ENCODE assay signal across 9 cellular contexts in the genomic region with DNA sequence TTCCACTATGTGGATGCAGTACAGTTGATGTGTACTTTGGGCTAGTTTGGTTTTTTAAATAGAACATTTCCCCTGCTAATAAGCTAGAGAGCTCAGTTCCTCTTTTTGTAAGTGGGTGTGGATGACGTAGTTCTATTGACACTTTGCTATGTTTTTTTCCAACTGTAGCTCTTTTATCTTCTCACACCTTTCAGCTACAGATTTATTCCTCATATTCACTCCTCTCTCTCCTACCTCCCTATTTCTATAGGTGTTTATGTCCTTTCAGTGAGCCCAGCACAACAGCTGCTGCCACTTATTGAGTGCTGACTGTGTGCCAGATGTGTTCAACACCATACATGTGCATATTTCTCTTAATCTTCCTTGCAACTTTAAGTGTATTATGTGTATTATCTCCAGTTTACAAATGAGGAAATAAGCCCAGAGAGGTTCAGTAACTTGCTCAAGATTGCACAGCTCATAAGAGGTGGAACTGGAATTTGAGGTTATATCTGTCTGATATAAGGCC.
DNase-seq lines count a peak whose midpoint lies in the region; ATAC-seq and TF ChIP-seq lines count a peak whose summit lies in the region.
"Had no signal": no experiment of that assay in that cellular context is flagged by ENCODE, and none has a peak within 500 bp of the region (broad histone marks: within the 10 kb centered on the region; RNA-seq: fewer than 3 reads in every experiment).

No MANE protein-coding gene starts in this region.

- H3K9me3 Mint-ChIP-seq in memory B cell, result peaks cover 7% of the 10 kb centered on the region
- H3K9me3 Mint-ChIP-seq in endodermal cell, result peaks cover 7% of the 10 kb centered on the region
- H3K9me3 Mint-ChIP-seq in WTC11, result peaks cover 10% of the 10 kb centered on the region

- H3K4me1 Mint-ChIP-seq in memory B cell, result peaks cover 15% of the 10 kb centered on the region
- H3K4me1 Mint-ChIP-seq in endodermal cell, result peaks cover 3% of the 10 kb centered on the region
- peaks cover 5% of the 10 kb centered on the region for H3K4me1 Mint-ChIP-seq in WTC11
- H3K4me1 Mint-ChIP-seq: activated naive CD4-positive, alpha-beta T cell treated with anti-CD3 and anti-CD28 coated beads, Interleukin-2, amount 50 U/mL, for 24 hours had no signal

- no peak overlapping the region for H3K9ac ChIP-seq in endodermal cell (ENCODE audit: extremely low read depth, low read length, poor library complexity, severe bottlenecking)

- H3K27ac ChIP-seq in endodermal cell (ENCODE audit: low read depth, low read length), result no peak overlapping the region

- 100% methylated on average over 1 of the region's 1 CpG; no CpG with 5 or more reads in 1 of the 2 experiments for WGBS in endodermal cell (ENCODE audit: insufficient coverage in 1 of 2, insufficient read length in 1 of 2), 2 experiments

- peak; percentile 85 to 94 for DNase-seq in Kasumi-1 (lab: John Stamatoyannopoulos, UW)
- peak; percentile 9 to 22 for DNase-seq in memory B cell (ENCODE audit: low spot score in 2 of 2)
- DNase-seq in AG20443 (ENCODE audit: low spot score), result no peak
- no peak for DNase-seq in endodermal cell
- no peak for DNase-seq in foreskin melanocyte
- DNase-seq in WTC11 (ENCODE audit: low spot score), result no peak

- no peaks in the 10 kb centered on the region for H3K27me3 ChIP-seq in endodermal cell (ENCODE audit: control insufficient read depth, insufficient read depth, low read length, poor library complexity, severe bottlenecking)

- CTCF ChIA-PET in WTC11 (lab: Charles Lee), result interaction anchor here (2.2 kb wide), 1 partner anchor 15 kb away, joined by 8 read pairs; no protein-coding TSS in a partner anchor

- no peaks in the 10 kb centered on the region for H3K27me3 Mint-ChIP-seq in memory B cell
- peaks cover 2% of the 10 kb centered on the region for H3K27me3 Mint-ChIP-seq in endodermal cell (ENCODE audit: insufficient read depth)
- H3K27me3 Mint-ChIP-seq in WTC11 (ENCODE audit: low read depth), result peaks cover 7% of the 10 kb centered on the region
- H3K27me3 Mint-ChIP-seq: activated naive CD4-positive, alpha-beta T cell treated with anti-CD3 and anti-CD28 coated beads, Interleukin-2, amount 50 U/mL, for 24 hours had no signal

- H3K4me1 ChIP-seq in endodermal cell (ENCODE audit: control insufficient read depth, insufficient read depth, low read length), result no peaks in the 10 kb centered on the region

- no peak overlapping the region for H3K4me3 ChIP-seq in endodermal cell (ENCODE audit: low read length)

- peak overlapping the region; percentile 67 for H3K27ac Mint-ChIP-seq in memory B cell
- H3K27ac Mint-ChIP-seq in endodermal cell, result no peak overlapping the region
- H3K27ac Mint-ChIP-seq in WTC11, result no peak overlapping the region
- H3K27ac Mint-ChIP-seq: activated naive CD4-positive, alpha-beta T cell treated with anti-CD3 and anti-CD28 coated beads, Interleukin-2, amount 50 U/mL, for 24 hours had no signal

- no peaks in the 10 kb centered on the region for H3K36me3 ChIP-seq in endodermal cell (ENCODE audit: control insufficient read depth, insufficient read depth, low read length)

- TF ChIP-seq CTCF in endodermal cell (conservative IDR thresholded peaks at IDR 0.05), result no peak
- TF ChIP-seq CTCF in WTC11 (IDR thresholded peaks at IDR 0.05), result no peak

- peaks cover 5% of the 10 kb centered on the region for H3K9me3 ChIP-seq in endodermal cell (ENCODE audit: control insufficient read depth, low read length)

- H3K4me3 Mint-ChIP-seq in memory B cell (no peak overlapping the region), endodermal cell (no peak overlapping the region), WTC11 (no peak overlapping the region)
- H3K4me3 Mint-ChIP-seq: activated naive CD4-positive, alpha-beta T cell treated with anti-CD3 and anti-CD28 coated beads, Interleukin-2, amount 50 U/mL, for 24 hours had no signal

- POLR2A ChIA-PET in WTC11 (lab: Charles Lee), result no interaction called here

- peak; percentile 99 for ATAC-seq in GM18867 (IDR thresholded peaks at IDR 0.05; ENCODE audit: unreplicated experiment)
- peak; percentile 97 for ATAC-seq in HG02610 (IDR thresholded peaks at IDR 0.05; ENCODE audit: unreplicated experiment)
- ATAC-seq in memory B cell (ENCODE audit: low read depth), result peak; percentile 96
- ATAC-seq in WTC11, result no peak

- H3K36me3 Mint-ChIP-seq in memory B cell, result peaks cover 17% of the 10 kb centered on the region
- peaks cover 5% of the 10 kb centered on the region for H3K36me3 Mint-ChIP-seq in endodermal cell (ENCODE audit: low read depth)
- H3K36me3 Mint-ChIP-seq in WTC11, result no peaks in the 10 kb centered on the region

TF ChIP-seq in WTC11, 78 proteins besides CTCF, POLR2A, EP300 and RAD21 (continues in another document):
- TF ChIP-seq ZNF416 (CRISPR knock-in tag; IDR thresholded peaks at IDR 0.05) (no peak), JAZF1 (CRISPR knock-in tag; IDR thresholded peaks at IDR 0.05) (no peak), RELA (CRISPR knock-in tag; IDR thresholded peaks at IDR 0.05; ENCODE audit: borderline replicate concordance) (no peak), MXD4 (CRISPR knock-in tag; IDR thresholded peaks at IDR 0.05; ENCODE audit: borderline replicate concordance) (no peak), ZNF423 (CRISPR knock-in tag; IDR thresholded peaks at IDR 0.05) (no peak), IRF2 (CRISPR knock-in tag; IDR thresholded peaks at IDR 0.05; ENCODE audit: borderline replicate concordance, low read depth) (no peak)
- TF ChIP-seq, protein P1, sequence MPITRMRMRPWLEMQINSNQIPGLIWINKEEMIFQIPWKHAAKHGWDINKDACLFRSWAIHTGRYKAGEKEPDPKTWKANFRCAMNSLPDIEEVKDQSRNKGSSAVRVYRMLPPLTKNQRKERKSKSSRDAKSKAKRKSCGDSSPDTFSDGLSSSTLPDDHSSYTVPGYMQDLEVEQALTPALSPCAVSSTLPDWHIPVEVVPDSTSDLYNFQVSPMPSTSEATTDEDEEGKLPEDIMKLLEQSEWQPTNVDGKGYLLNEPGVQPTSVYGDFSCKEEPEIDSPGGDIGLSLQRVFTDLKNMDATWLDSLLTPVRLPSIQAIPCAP (CRISPR knock-in tag; IDR thresholded peaks at IDR 0.05), result no peak
- TF ChIP-seq, protein P2, sequence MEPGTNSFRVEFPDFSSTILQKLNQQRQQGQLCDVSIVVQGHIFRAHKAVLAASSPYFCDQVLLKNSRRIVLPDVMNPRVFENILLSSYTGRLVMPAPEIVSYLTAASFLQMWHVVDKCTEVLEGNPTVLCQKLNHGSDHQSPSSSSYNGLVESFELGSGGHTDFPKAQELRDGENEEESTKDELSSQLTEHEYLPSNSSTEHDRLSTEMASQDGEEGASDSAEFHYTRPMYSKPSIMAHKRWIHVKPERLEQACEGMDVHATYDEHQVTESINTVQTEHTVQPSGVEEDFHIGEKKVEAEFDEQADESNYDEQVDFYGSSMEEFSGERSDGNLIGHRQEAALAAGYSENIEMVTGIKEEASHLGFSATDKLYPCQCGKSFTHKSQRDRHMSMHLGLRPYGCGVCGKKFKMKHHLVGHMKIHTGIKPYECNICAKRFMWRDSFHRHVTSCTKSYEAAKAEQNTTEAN (CRISPR knock-in tag; IDR thresholded peaks at IDR 0.05), result no peak
- TF ChIP-seq, protein P3, sequence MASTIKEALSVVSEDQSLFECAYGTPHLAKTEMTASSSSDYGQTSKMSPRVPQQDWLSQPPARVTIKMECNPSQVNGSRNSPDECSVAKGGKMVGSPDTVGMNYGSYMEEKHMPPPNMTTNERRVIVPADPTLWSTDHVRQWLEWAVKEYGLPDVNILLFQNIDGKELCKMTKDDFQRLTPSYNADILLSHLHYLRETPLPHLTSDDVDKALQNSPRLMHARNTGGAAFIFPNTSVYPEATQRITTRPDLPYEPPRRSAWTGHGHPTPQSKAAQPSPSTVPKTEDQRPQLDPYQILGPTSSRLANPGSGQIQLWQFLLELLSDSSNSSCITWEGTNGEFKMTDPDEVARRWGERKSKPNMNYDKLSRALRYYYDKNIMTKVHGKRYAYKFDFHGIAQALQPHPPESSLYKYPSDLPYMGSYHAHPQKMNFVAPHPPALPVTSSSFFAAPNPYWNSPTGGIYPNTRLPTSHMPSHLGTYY (CRISPR knock-in tag; IDR thresholded peaks at IDR 0.05), result no peak
- TF ChIP-seq, protein P4, sequence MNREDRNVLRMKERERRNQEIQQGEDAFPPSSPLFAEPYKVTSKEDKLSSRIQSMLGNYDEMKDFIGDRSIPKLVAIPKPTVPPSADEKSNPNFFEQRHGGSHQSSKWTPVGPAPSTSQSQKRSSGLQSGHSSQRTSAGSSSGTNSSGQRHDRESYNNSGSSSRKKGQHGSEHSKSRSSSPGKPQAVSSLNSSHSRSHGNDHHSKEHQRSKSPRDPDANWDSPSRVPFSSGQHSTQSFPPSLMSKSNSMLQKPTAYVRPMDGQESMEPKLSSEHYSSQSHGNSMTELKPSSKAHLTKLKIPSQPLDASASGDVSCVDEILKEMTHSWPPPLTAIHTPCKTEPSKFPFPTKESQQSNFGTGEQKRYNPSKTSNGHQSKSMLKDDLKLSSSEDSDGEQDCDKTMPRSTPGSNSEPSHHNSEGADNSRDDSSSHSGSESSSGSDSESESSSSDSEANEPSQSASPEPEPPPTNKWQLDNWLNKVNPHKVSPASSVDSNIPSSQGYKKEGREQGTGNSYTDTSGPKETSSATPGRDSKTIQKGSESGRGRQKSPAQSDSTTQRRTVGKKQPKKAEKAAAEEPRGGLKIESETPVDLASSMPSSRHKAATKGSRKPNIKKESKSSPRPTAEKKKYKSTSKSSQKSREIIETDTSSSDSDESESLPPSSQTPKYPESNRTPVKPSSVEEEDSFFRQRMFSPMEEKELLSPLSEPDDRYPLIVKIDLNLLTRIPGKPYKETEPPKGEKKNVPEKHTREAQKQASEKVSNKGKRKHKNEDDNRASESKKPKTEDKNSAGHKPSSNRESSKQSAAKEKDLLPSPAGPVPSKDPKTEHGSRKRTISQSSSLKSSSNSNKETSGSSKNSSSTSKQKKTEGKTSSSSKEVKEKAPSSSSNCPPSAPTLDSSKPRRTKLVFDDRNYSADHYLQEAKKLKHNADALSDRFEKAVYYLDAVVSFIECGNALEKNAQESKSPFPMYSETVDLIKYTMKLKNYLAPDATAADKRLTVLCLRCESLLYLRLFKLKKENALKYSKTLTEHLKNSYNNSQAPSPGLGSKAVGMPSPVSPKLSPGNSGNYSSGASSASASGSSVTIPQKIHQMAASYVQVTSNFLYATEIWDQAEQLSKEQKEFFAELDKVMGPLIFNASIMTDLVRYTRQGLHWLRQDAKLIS (CRISPR knock-in tag; IDR thresholded peaks at IDR 0.05; ENCODE audit: borderline replicate concordance), result no peak

Comparison
In these comparisons a context has a peak if more than half of its experiments do, and no peak if none do; other contexts are left out.
1. DNase-seq: peak in Kasumi-1 (2 of 2) and memory B cell (2 of 2); none in AG20443 (single experiment), endodermal cell (single experiment), foreskin melanocyte (single experiment) and WTC11 (single experiment).